15 cellular contexts compared by ENCODE assay signal in the genomic region with DNA sequence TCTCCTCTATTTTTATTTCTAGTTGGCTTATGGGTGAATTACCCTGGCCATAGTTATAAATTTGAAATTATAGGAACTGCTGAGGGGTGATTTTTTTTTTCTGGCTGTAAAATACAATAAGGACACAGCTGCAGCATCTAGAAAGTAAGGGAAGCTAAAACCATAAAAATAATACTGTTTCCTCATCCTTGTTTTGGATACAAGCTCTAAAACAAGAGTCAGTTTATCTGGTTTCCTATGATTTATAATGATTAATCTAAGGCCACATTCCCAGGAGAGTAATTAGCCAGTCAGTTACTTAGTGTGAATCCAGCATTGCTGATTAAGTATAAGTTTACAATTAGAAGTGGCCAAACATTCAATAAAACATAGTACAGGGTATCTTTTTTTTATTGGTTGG.
"Had no signal": no experiment of that assay in that cellular context is flagged by ENCODE, and none has a peak within 500 bp of the region (broad histone marks: within the 10 kb centered on the region; RNA-seq: fewer than 3 reads in every experiment).

No MANE protein-coding gene starts in this region.

- H3K4me1 ChIP-seq: psoas muscle, sigmoid colon had no signal

- DNase-seq: cortex of kidney; dorsolateral prefrontal cortex; effector CD8-positive, alpha-beta T cell; heart left ventricle; hippocampal formation; occipital lobe; psoas muscle; sigmoid colon; stimulated activated CD4-positive, alpha-beta T cell treated with anti-CD3 and anti-CD28 coated beads, Interleukin-2, amount 100 ng/mL, for 48 hours; stimulated activated naive CD4-positive, alpha-beta T cell treated with Interleukin-2 at 50 U/mL for 16 hours; trophoblast cell had no signal

- H3K9me3 ChIP-seq: psoas muscle, sigmoid colon had no signal

- H3K27me3 ChIP-seq: heart left ventricle, sigmoid colon had no signal

- H3K4me3 ChIP-seq: dorsolateral prefrontal cortex, heart left ventricle, psoas muscle, sigmoid colon, skin epidermis had no signal

- H3K27ac ChIP-seq: dorsolateral prefrontal cortex, heart left ventricle, psoas muscle, sigmoid colon, skin epidermis had no signal

- H3K36me3 ChIP-seq: heart left ventricle, sigmoid colon had no signal

- ATAC-seq: esophagus mucosa; heart left ventricle; left lobe of liver; natural killer cell treated with Interleukin-12 subunit alpha and Interleukin-12 subunit beta and Interleukin-15 and Interleukin-18, amount 100 ng/mL, for 72 hours; psoas muscle had no signal
